1 cellular context compared by ENCODE assay signal in genomic region chr12:56634242-56634836, GRCh38.
TF ChIP-seq lines count a peak whose summit lies in the region.

No MANE protein-coding gene starts in this region.

TF ChIP-seq in liver, 16 proteins besides CTCF, POLR2A, EP300 and RAD21 (continued from another document):
- TF ChIP-seq REST (IDR thresholded peaks at IDR 0.05) = no peak
TF ChIP-seq in liver: peak in this region for 0.
